Comparison of ENCODE assay signal across 19 cellular contexts in the genomic region with DNA sequence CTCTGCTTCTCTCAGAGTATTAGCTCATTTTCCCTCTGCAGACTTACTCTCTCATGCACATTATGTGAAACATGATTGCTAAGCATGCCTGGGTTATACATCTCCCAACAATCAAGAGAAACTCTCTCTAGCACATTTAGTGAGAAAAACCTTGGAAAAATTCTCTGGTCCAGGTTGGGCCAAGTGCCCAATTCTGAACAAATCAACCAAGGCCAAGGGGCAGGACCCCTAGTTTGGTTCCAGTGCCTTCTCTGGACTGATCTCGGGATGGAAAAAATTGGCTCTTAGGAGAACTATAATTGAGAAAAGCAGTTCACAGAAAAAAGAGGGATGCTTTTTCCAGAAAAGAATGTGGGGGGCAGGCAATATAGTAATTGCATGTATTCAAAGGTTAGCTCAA.
DNase-seq lines count a peak whose midpoint lies in the region; ATAC-seq, FAIRE-seq and TF ChIP-seq lines count a peak whose summit lies in the region.
"Had no signal": no experiment of that assay in that cellular context is flagged by ENCODE, and none has a peak within 500 bp of the region (broad histone marks: within the 10 kb centered on the region; RNA-seq: fewer than 3 reads in every experiment).

No MANE protein-coding gene starts in this region.

- H4K91ac ChIP-seq in H1 (replicated peaks; ENCODE audit: insufficient read length, low read length), result no peak overlapping the region

- no peak overlapping the region for H3K14ac ChIP-seq in H1 (ENCODE audit: insufficient read length)

- H3K36me3 ChIP-seq in H1 (ENCODE audit: control insufficient read depth in 2 of 4, insufficient read depth in 4 of 4, low read length in 3 of 4) (no peaks in the 10 kb centered on the region), neural progenitor cell (no peaks in the 10 kb centered on the region), smooth muscle cell (ENCODE audit: low read depth) (no peaks in the 10 kb centered on the region), lower lobe of right lung (no peaks in the 10 kb centered on the region)
- H3K36me3 ChIP-seq: BLaER1, SJSA1 had no signal

- no peak overlapping the region for H2AK5ac ChIP-seq in H1 (ENCODE audit: low read depth, low read length)

- H3K9me3 ChIP-seq in H1 (ENCODE audit: insufficient read depth in 2 of 2, low read depth in 1 of 2, low read length in 1 of 2) (no peaks in the 10 kb centered on the region), neural progenitor cell (ENCODE audit: low read depth) (no peaks in the 10 kb centered on the region), smooth muscle cell (replicated peaks; ENCODE audit: low read depth) (no peaks in the 10 kb centered on the region), lower lobe of right lung (no peaks in the 10 kb centered on the region)
- H3K9me3 ChIP-seq: BLaER1, SJSA1 had no signal

- no peak for TF ChIP-seq POLR2A in H1 (IDR thresholded peaks at IDR 0.05; ENCODE audit: control extremely low read depth in 1 of 2, low read depth in 2 of 2, low read length in 2 of 2)

- H3K27me3 Mint-ChIP-seq in neural progenitor cell (ENCODE audit: insufficient read depth, low read depth), result no peaks in the 10 kb centered on the region
- H3K27me3 Mint-ChIP-seq: CD4-positive, alpha-beta memory T cell had no signal

- H3K23ac ChIP-seq in H1 (ENCODE audit: insufficient read length), result no peak overlapping the region

- H3K36me3 Mint-ChIP-seq in neural progenitor cell, result peaks cover 4% of the 10 kb centered on the region
- H3K36me3 Mint-ChIP-seq: CD4-positive, alpha-beta memory T cell had no signal

- H3K27ac Mint-ChIP-seq in neural progenitor cell, result peak overlapping the region; percentile 85
- H3K27ac Mint-ChIP-seq: CD4-positive, alpha-beta memory T cell had no signal

- H3K4me3 ChIP-seq in H1 (ENCODE audit: extremely low read depth in 1 of 4, insufficient read depth in 2 of 4, low read depth in 3 of 4, low read length in 4 of 4) (no peak overlapping the region), neural progenitor cell (no peak overlapping the region), smooth muscle cell (no peak overlapping the region), lower lobe of right lung (no peak overlapping the region)
- H3K4me3 ChIP-seq: BLaER1, GM12878, SJSA1 had no signal

- no peak overlapping the region for H3K9ac ChIP-seq in H1 (replicated peaks in 1 of 4; ENCODE audit: extremely low read depth in 1 of 4, low read depth in 3 of 4, low read length in 3 of 4)
- no peak overlapping the region for H3K9ac ChIP-seq in neural progenitor cell
- no peak overlapping the region for H3K9ac ChIP-seq in smooth muscle cell (ENCODE audit: low read depth)
- H3K9ac ChIP-seq: BLaER1 had no signal

- no peaks in the 10 kb centered on the region for H4K20me1 ChIP-seq in H1 (replicated peaks in 1 of 2; ENCODE audit: control insufficient read depth in 1 of 2, insufficient read depth in 2 of 2, low read length in 2 of 2)
- H4K20me1 ChIP-seq in neural progenitor cell (ENCODE audit: low read depth), result no peaks in the 10 kb centered on the region
- no peaks in the 10 kb centered on the region for H4K20me1 ChIP-seq in smooth muscle cell (ENCODE audit: low read depth)
- H4K20me1 ChIP-seq: BLaER1 had no signal

- 0 out of 2 replicates have a peak overlapping the region, but pooled peaks have one; percentile 47 for H2BK15ac ChIP-seq in H1 (ENCODE audit: low read length)

- H3K23me2 ChIP-seq in H1 (ENCODE audit: low read depth, low read length), result no peaks in the 10 kb centered on the region

- no peak for TF ChIP-seq EP300 in H1 (IDR thresholded peaks at IDR 0.05; ENCODE audit: borderline replicate concordance in 1 of 2, low read depth in 2 of 2, low read length in 2 of 2)

- POLR2A ChIA-PET in H1 (lab: Charles Lee; ENCODE audit: partially characterized antibody), result no interaction called here

- no peak overlapping the region for H4K5ac ChIP-seq in H1 (ENCODE audit: insufficient read length, low read depth, low read length)

- DNase-seq in H1 (ENCODE audit: low read depth in 1 of 2, low spot score in 2 of 2) (no peak), neural progenitor cell (ENCODE audit: low spot score) (no peak), smooth muscle cell (lab: John Stamatoyannopoulos, UW; ENCODE audit: unreplicated experiment) (no peak), lower lobe of right lung (no peak)
- DNase-seq: ACHN; CD4-positive, alpha-beta memory T cell; DND-41; Kasumi-1; NCI-H187; NCI-H510A; NCI-H748 treated with DMSO at 0.1 percent for 48 hours had no signal

- H2BK20ac ChIP-seq in H1 (ENCODE audit: low read length), result no peak overlapping the region

- H3K56ac ChIP-seq in H1 (replicated peaks; ENCODE audit: insufficient read length, low read depth, low read length), result no peak overlapping the region

- H3K4me2 ChIP-seq in H1 (ENCODE audit: insufficient read depth in 1 of 2, low read depth in 2 of 2, low read length in 2 of 2) (no peak overlapping the region), neural progenitor cell (peak overlapping the region; percentile 4), smooth muscle cell (no peak overlapping the region)
- H3K4me2 ChIP-seq: BLaER1 had no signal

- 94% methylated on average over 1 of the region's 1 CpG; no CpG with 5 or more reads in 1 of the 2 experiments for WGBS in H1 (ENCODE audit: extremely low coverage in 1 of 2, insufficient coverage in 1 of 2, insufficient read length in 1 of 2, insufficient replicate concordance in 2 of 2, low coverage in 1 of 2, low lambda C conversion rate in 2 of 2, missing lambda C conversion rate in 1 of 2), 2 experiments
- WGBS in smooth muscle cell (ENCODE audit: low lambda C conversion rate), result 100% methylated on average over 1 of the region's 1 CpG

- H4K8ac ChIP-seq in H1 (ENCODE audit: extremely low read depth, insufficient read depth, low read length), result no peak overlapping the region

- CTCF ChIA-PET in H1 (lab: Charles Lee; ENCODE audit: partially characterized antibody), result interaction anchor here (0.7 kb wide), 1 partner anchor 9 kb away, joined by 3 read pairs; no protein-coding TSS in a partner anchor

- H2AFZ ChIP-seq in H1 (ENCODE audit: low read length) (no peak overlapping the region), neural progenitor cell (replicated peaks) (no peak overlapping the region), smooth muscle cell (ENCODE audit: low read depth) (peak overlapping the region; percentile 32)

- no peak overlapping the region for H2BK5ac ChIP-seq in H1 (ENCODE audit: low read depth, low read length)

- peaks cover 36% of the 10 kb centered on the region for H3K4me1 Mint-ChIP-seq in neural progenitor cell

- no peaks in the 10 kb centered on the region for H3K79me1 ChIP-seq in H1 (ENCODE audit: low read depth, low read length)

- no peak overlapping the region for H3K4ac ChIP-seq in H1 (replicated peaks; ENCODE audit: insufficient read length, low read depth, low read length)

- no peak overlapping the region for H2BK120ac ChIP-seq in H1 (replicated peaks; ENCODE audit: low read depth, low read length)

- peaks cover 7% of the 10 kb centered on the region for H3K9me3 Mint-ChIP-seq in neural progenitor cell
- H3K9me3 Mint-ChIP-seq: CD4-positive, alpha-beta memory T cell had no signal

- no peak overlapping the region for H3K18ac ChIP-seq in H1 (ENCODE audit: extremely low read depth, low read length)

- H3F3A ChIP-seq in neural progenitor cell (ENCODE audit: low read depth), result peaks cover 10% of the 10 kb centered on the region
- peaks cover 6% of the 10 kb centered on the region for H3F3A ChIP-seq in smooth muscle cell (ENCODE audit: low read depth)

- no peak overlapping the region for H3K4me3 Mint-ChIP-seq in neural progenitor cell
- H3K4me3 Mint-ChIP-seq: CD4-positive, alpha-beta memory T cell had no signal

- intact Hi-C loops in lower lobe of right lung (cut with DNase I), result no loop called here

- no peak overlapping the region for H2BK12ac ChIP-seq in H1 (ENCODE audit: low read depth, low read length)

- H3K4me1 ChIP-seq in H1 (replicated peaks in 1 of 4; ENCODE audit: control insufficient read depth in 3 of 4, insufficient read depth in 4 of 4, low read length in 3 of 4), result peaks cover 0 to 2% (median under 1%) of the 10 kb centered on the region in 4 experiments; a peak in 2 of 7 replicates
- peaks cover 24% of the 10 kb centered on the region for H3K4me1 ChIP-seq in neural progenitor cell
- peaks cover 28% of the 10 kb centered on the region for H3K4me1 ChIP-seq in smooth muscle cell (ENCODE audit: low read depth)
- peaks cover 3% of the 10 kb centered on the region for H3K4me1 ChIP-seq in lower lobe of right lung
- H3K4me1 ChIP-seq: BLaER1 had no signal

- H3K79me2 ChIP-seq in H1 (ENCODE audit: control insufficient read depth in 1 of 2, insufficient read depth in 2 of 2, low read length in 2 of 2), result no peaks in the 10 kb centered on the region
- no peaks in the 10 kb centered on the region for H3K79me2 ChIP-seq in neural progenitor cell (ENCODE audit: low read depth)
- no peaks in the 10 kb centered on the region for H3K79me2 ChIP-seq in smooth muscle cell (ENCODE audit: low read depth)

- TF ChIP-seq CTCF in H1 (IDR thresholded peaks at IDR 0.05; ENCODE audit: control extremely low read depth in 1 of 3, insufficient read depth in 1 of 3, low read depth in 1 of 3, low read length in 3 of 3), result no peak
- TF ChIP-seq CTCF in neural progenitor cell (IDR thresholded peaks at IDR 0.05), result no peak
- TF ChIP-seq CTCF in smooth muscle cell (IDR thresholded peaks at IDR 0.05; ENCODE audit: borderline replicate concordance, insufficient read depth, poor library complexity, severe bottlenecking), result no peak
- no peak for TF ChIP-seq CTCF in lower lobe of right lung (IDR thresholded peaks at IDR 0.05)

- no peak for ATAC-seq in GM21825 (IDR thresholded peaks at IDR 0.05; ENCODE audit: unreplicated experiment)
- no peak for ATAC-seq in HG03354 (IDR thresholded peaks at IDR 0.05; ENCODE audit: poor library complexity, severe bottlenecking, unreplicated experiment)
- no peak for ATAC-seq in GM21526 (IDR thresholded peaks at IDR 0.05; ENCODE audit: low FRiP score, unreplicated experiment)
- ATAC-seq in lower lobe of right lung, result no peak
- ATAC-seq: GM12878 had no signal

- H3K27ac ChIP-seq in H1 (ENCODE audit: low read depth, low read length), result no peak overlapping the region
- H3K27ac ChIP-seq in neural progenitor cell, result no peak overlapping the region
- H3K27ac ChIP-seq in smooth muscle cell (ENCODE audit: low read depth), result no peak overlapping the region
- H3K27ac ChIP-seq in lower lobe of right lung, result no peak overlapping the region
- H3K27ac ChIP-seq: BLaER1, SJSA1 had no signal

- FAIRE-seq in H1 (lab: Jason Lieb, UNC), result no peak
- FAIRE-seq: GM12878, H54, RCC 7860 had no signal

- H3K27me3 ChIP-seq in H1 (replicated peaks in 1 of 4; ENCODE audit: control insufficient read depth in 3 of 4, extremely low read depth in 1 of 4, insufficient read depth in 3 of 4, low read length in 3 of 4) (no peaks in the 10 kb centered on the region), neural progenitor cell (no peaks in the 10 kb centered on the region), smooth muscle cell (ENCODE audit: low read depth) (no peaks in the 10 kb centered on the region), lower lobe of right lung (ENCODE audit: low read depth) (no peaks in the 10 kb centered on the region)
- H3K27me3 ChIP-seq: BLaER1, SJSA1 had no signal

- no peak for TF ChIP-seq RAD21 in H1 (IDR thresholded peaks at IDR 0.05 in 1 of 2, conservative IDR thresholded peaks at IDR 0.05 in 1 of 2; ENCODE audit: low read depth in 2 of 2, low read length in 2 of 2)

TF ChIP-seq in H1, 55 proteins besides CTCF, POLR2A, EP300 and RAD21 (continues in another document):
- TF ChIP-seq HDAC2 (IDR thresholded peaks at IDR 0.05; ENCODE audit: borderline replicate concordance in 1 of 2, low read depth in 2 of 2, low read length in 2 of 2), result no peak
